ENCODE assay signal across 8 cellular contexts in genomic region chr5:138339086-138339456, GRCh38. TPM values are rescaled to one million over a fixed set of nuclear protein-coding genes. Genes with fewer than 3 reads are reported as not detected.
DNase-seq lines count a peak whose midpoint lies in the region; ATAC-seq and TF ChIP-seq lines count a peak whose summit lies in the region.

No MANE protein-coding gene starts in this region.

- H3K4me2 ChIP-seq in BLaER1 treated with 17β-estradiol and CSF1 and Interleukin-3, amounts not matched to agents 10 nM and 100 nM, result peak overlapping the region; percentile 83 to 99 (median 95)
- H3K4me2 ChIP-seq in Loucy (ENCODE audit: low read depth, low read length, poor library complexity, severe bottlenecking), result peak overlapping the region; percentile 89

- no peak overlapping the region for H2AFZ ChIP-seq in Loucy (ENCODE audit: low read length)

- H3K36me3 ChIP-seq in BLaER1 treated with 17β-estradiol and CSF1 and Interleukin-3, amounts not matched to agents 10 nM and 100 nM, result peaks cover 33 to 43% (median 40%) of the 10 kb centered on the region in 11 experiments
- H3K36me3 ChIP-seq in Loucy (ENCODE audit: insufficient read depth, low read length), result no peaks in the 10 kb centered on the region
- H3K36me3 ChIP-seq in colonic mucosa, result no peaks in the 10 kb centered on the region
- peaks cover 0 to 11% of the 10 kb centered on the region in 2 donors for H3K36me3 ChIP-seq in mucosa of rectum (ENCODE audit: control insufficient read depth in 2 of 2, insufficient read depth in 2 of 2, low read length in 2 of 2)

- ATAC-seq in HG03095 (IDR thresholded peaks at IDR 0.05; ENCODE audit: unreplicated experiment) (no peak), HG03097 (IDR thresholded peaks at IDR 0.05; ENCODE audit: low FRiP score, unreplicated experiment) (no peak)

- H3K4me3 ChIP-seq in BLaER1 treated with 17β-estradiol and CSF1 and Interleukin-3, amounts not matched to agents 10 nM and 100 nM, result peak overlapping the region; percentile 75 to 89 (median 84)
- H3K4me3 ChIP-seq in Loucy (ENCODE audit: low read length, poor library complexity, severe bottlenecking) (peak overlapping the region; percentile 78), colonic mucosa (peak overlapping the region; percentile 88), mucosa of rectum (ENCODE audit: low read length in 2 of 2) (peak overlapping the region; percentile 81 to 93)

- no peak for TF ChIP-seq CTCF in Loucy (conservative IDR thresholded peaks at IDR 0.05; ENCODE audit: low read length)
- TF ChIP-seq CTCF in colonic mucosa (IDR thresholded peaks at IDR 0.05), result no peak

- H3K4me1 ChIP-seq in BLaER1 treated with 17β-estradiol and CSF1 and Interleukin-3, amounts not matched to agents 10 nM and 100 nM, result peaks cover 31 to 48% (median 37%) of the 10 kb centered on the region in 10 experiments
- H3K4me1 ChIP-seq in Loucy (ENCODE audit: insufficient read depth, low read length, poor library complexity, severe bottlenecking), result peaks cover 41% of the 10 kb centered on the region
- peaks cover 7% of the 10 kb centered on the region for H3K4me1 ChIP-seq in colonic mucosa
- peaks cover 6 to 9% of the 10 kb centered on the region in 2 donors for H3K4me1 ChIP-seq in mucosa of rectum (ENCODE audit: control insufficient read depth in 2 of 2, insufficient read depth in 2 of 2, low read length in 2 of 2)

- H3F3A ChIP-seq in Loucy (ENCODE audit: low read depth), result no peaks in the 10 kb centered on the region

- H3K9me2 ChIP-seq in Loucy (replicated peaks; ENCODE audit: low read depth, low read length), result no peaks in the 10 kb centered on the region

- H4K20me1 ChIP-seq in BLaER1 treated with 17β-estradiol and CSF1 and Interleukin-3, amounts not matched to agents 10 nM and 100 nM, result peaks cover 23 to 57% (median 50%) of the 10 kb centered on the region in 11 experiments
- H4K20me1 ChIP-seq in Loucy (ENCODE audit: insufficient read depth, low read length, poor library complexity, severe bottlenecking), result peaks cover 14% of the 10 kb centered on the region

- intact Hi-C loops in colonic mucosa (cut with DNase I), result no loop called here

- H3K9ac ChIP-seq in BLaER1 treated with 17β-estradiol and CSF1 and Interleukin-3, amounts not matched to agents 10 nM and 100 nM, result peak overlapping the region; percentile 84 to 100 (median 99)
- H3K9ac ChIP-seq in Loucy (ENCODE audit: low read depth, low read length, poor library complexity, severe bottlenecking), result peak overlapping the region; percentile 93
- peak overlapping the region; percentile 60 to 89 for H3K9ac ChIP-seq in colonic mucosa (ENCODE audit: low read depth in 2 of 2, low read length in 2 of 2)
- H3K9ac ChIP-seq in mucosa of rectum (ENCODE audit: low read depth in 1 of 2, low read length in 2 of 2), result peak overlapping the region; percentile 81 to 83

- DNase-seq in colonic mucosa (no peak), UCSD-AML1 (lab: John Stamatoyannopoulos, UW; ENCODE audit: unreplicated experiment) (no peak), KG1 (lab: John Stamatoyannopoulos, UW) (no peak)

- H3K9me3 ChIP-seq in BLaER1 treated with 17β-estradiol and CSF1 and Interleukin-3, amounts not matched to agents 10 nM and 100 nM (replicated peaks in 1 of 11), result no peaks in the 10 kb centered on the region
- H3K9me3 ChIP-seq in Loucy (ENCODE audit: insufficient read depth, low read depth, low read length), result no peaks in the 10 kb centered on the region
- no peaks in the 10 kb centered on the region for H3K9me3 ChIP-seq in colonic mucosa
- no peaks in the 10 kb centered on the region for H3K9me3 ChIP-seq in mucosa of rectum (ENCODE audit: control insufficient read depth in 2 of 2, low read length in 2 of 2)

- peaks cover 36% of the 10 kb centered on the region for H3K79me2 ChIP-seq in Loucy (ENCODE audit: insufficient read depth, low read length)

- no peaks in the 10 kb centered on the region for H3K27me3 ChIP-seq in BLaER1 treated with 17β-estradiol and CSF1 and Interleukin-3, amounts not matched to agents 10 nM and 100 nM
- H3K27me3 ChIP-seq in Loucy (ENCODE audit: insufficient read depth, low read length, poor library complexity, severe bottlenecking) (no peaks in the 10 kb centered on the region), colonic mucosa (no peaks in the 10 kb centered on the region), mucosa of rectum (ENCODE audit: control insufficient read depth in 2 of 2, insufficient read depth in 2 of 2, low read length in 2 of 2) (no peaks in the 10 kb centered on the region)

- H3K27ac ChIP-seq in BLaER1 treated with 17β-estradiol and CSF1 and Interleukin-3, amounts not matched to agents 10 nM and 100 nM, result peak overlapping the region; percentile 90 to 100 (median 99)
- H3K27ac ChIP-seq in colonic mucosa, result peak overlapping the region; percentile 80
- peak overlapping the region in 1 of 2 donors; percentile 93 for H3K27ac ChIP-seq in mucosa of rectum (ENCODE audit: low read depth in 2 of 2, low read length in 2 of 2)

RNA-seq across cellular contexts. Expression of gene FAM53C, which starts 1.0 kb away (rescaled TPM):
- total RNA-seq in colonic mucosa, result 10 to 100 TPM; 14.8 to 18.6 TPM

RNA-seq across cellular contexts. Expression of gene CDC25C, which starts 7.5 kb away (rescaled TPM):
- total RNA-seq in colonic mucosa, result 10 to 100 TPM in 1 of 2 donors, 1 to 10 TPM in 1; 4.3 to 10.2 TPM

RNA-seq across cellular contexts. Expression of gene KDM3B, which starts 13.4 kb away (rescaled TPM):
- total RNA-seq in colonic mucosa, result 10 to 100 TPM; 62.3 to 77.5 TPM
